ENCODE assay signal across 7 cellular contexts in genomic region chr11:706439-706956, GRCh38. TPM values are rescaled to one million over a fixed set of nuclear protein-coding genes. Genes with fewer than 3 reads are reported as not detected.
DNase-seq lines count a peak whose midpoint lies in the region; ATAC-seq, FAIRE-seq and TF ChIP-seq lines count a peak whose summit lies in the region.

No MANE protein-coding gene starts in this region.

- TF ChIP-seq EP300 in HepG2 (IDR thresholded peaks at IDR 0.05; ENCODE audit: low read depth in 2 of 2, low read length in 2 of 2) = 0 out of 4 replicates have a peak, but pooled peaks of 1 of the 2 experiments have one; percentile 26
- TF ChIP-seq EP300 in HepG2 (CRISPR knock-in tag; IDR thresholded peaks at IDR 0.05; ENCODE audit: borderline replicate concordance) = peak; percentile 19; the same call in 1 of the 2 replicates

- TF ChIP-seq POLR2A in HepG2 (IDR thresholded peaks at IDR 0.05; ENCODE audit: insufficient read depth in 1 of 2, low read depth in 2 of 2, low read length in 2 of 2) (peak in 1 of 2 experiments; percentile 57; a peak in 2 of 4 replicates), thyroid gland (IDR thresholded peaks at IDR 0.05) (peak in 1 of 2 donors; percentile 5)

- H3K4me3 Mint-ChIP-seq in HFFc6 = peak overlapping the region; percentile 86

- intact Hi-C loops in mammary epithelial cell (cut with micrococcal nuclease) = no loop called here
- intact Hi-C loops in HepG2 (cut with micrococcal nuclease; ENCODE audit: unreplicated experiment) = loop anchor here (2.0 to 10.0 kb wide), 2 partner anchors 22 to 52 kb away; no protein-coding TSS in a partner anchor
- intact Hi-C loops in thyroid gland (cut with DNase I) = no loop called here

- H3K27ac ChIP-seq in mammary epithelial cell (ENCODE audit: insufficient read depth, low read depth, low read length) (peak overlapping the region; percentile 61), HepG2 (ENCODE audit: extremely low read length, insufficient read depth, low read length) (peak overlapping the region; percentile 96), thyroid gland (peak overlapping the region; percentile 91 to 99 (median 97))

- peaks cover 11% of the 10 kb centered on the region; the same call in 1 of the 2 replicates for H3K4me1 Mint-ChIP-seq in HFFc6 (ENCODE audit: low read depth)

- dilution Hi-C loops in mammary epithelial cell (cut with HindIII; ENCODE audit: low sequenced_read_pairs) = no loop called here

- peak overlapping the region; percentile 71 for H3K27ac Mint-ChIP-seq in HFFc6

- H4K20me1 ChIP-seq in mammary epithelial cell (ENCODE audit: insufficient read depth, low read length) (no peaks in the 10 kb centered on the region), HepG2 (ENCODE audit: insufficient read depth, low read length) (0 out of 2 replicates have a peak, but pooled peaks cover 5% of the 10 kb centered on the region)

- in situ Hi-C loops in mammary epithelial cell (cut with MboI; ENCODE audit: low sequenced_read_pairs in 2 of 2) = no loop called here
- in situ Hi-C loops in HepG2 (cut with HindIII; ENCODE audit: extremely low pct_ligation_motif_present, low pct_unique_long_range_greater_than_20kb) = no loop called here

- DNase-seq in HFFc6 = peak; percentile 33
- DNase-seq in mammary epithelial cell = peak; percentile 73
- no peak for DNase-seq in HepG2 (ENCODE audit: low spot score)
- DNase-seq in thyroid gland = peak; percentile 53 to 60
- no peak for DNase-seq in NCI-H1417 treated with DMSO at 0.1 percent for 48 hours (lab: John Stamatoyannopoulos, UW)

- peaks cover 73% of the 10 kb centered on the region for H3K4me1 ChIP-seq in mammary epithelial cell (ENCODE audit: insufficient read depth, low read length)
- H3K4me1 ChIP-seq in HepG2 (ENCODE audit: insufficient read depth, low read length) = peaks cover 74% of the 10 kb centered on the region
- H3K4me1 ChIP-seq in thyroid gland = peaks cover 32 to 75% of the 10 kb centered on the region in 2 donors

- H3K9ac ChIP-seq in mammary epithelial cell (ENCODE audit: insufficient read depth, low read length) (peak overlapping the region; percentile 72), HepG2 (ENCODE audit: insufficient read depth, low read depth, low read length) (peak overlapping the region; percentile 92)

- FAIRE-seq in HepG2 (lab: Jason Lieb, UNC) = no peak

- H3K4me3 ChIP-seq in mammary epithelial cell (replicated peaks in 1 of 3; ENCODE audit: insufficient read depth in 1 of 3, low read depth in 2 of 3, low read length in 3 of 3) = peak overlapping the region; percentile 58 to 95 (median 92)
- H3K4me3 ChIP-seq in HepG2 (replicated peaks in 1 of 3; ENCODE audit: insufficient read depth in 1 of 3, low read depth in 2 of 3, low read length in 3 of 3) = peak overlapping the region; percentile 94 to 97 (median 96)
- H3K4me3 ChIP-seq in thyroid gland (replicated peaks in 1 of 3) = peak overlapping the region; percentile 20 to 56 (median 39)

- TF ChIP-seq CTCF in HFFc6 (IDR thresholded peaks at IDR 0.05) (no peak), mammary epithelial cell (conservative IDR thresholded peaks at IDR 0.05 in 1 of 2, IDR thresholded peaks at IDR 0.05 in 1 of 2; ENCODE audit: extremely low read depth in 1 of 2, insufficient read depth in 1 of 2, low read depth in 1 of 2, low read length in 2 of 2) (no peak), HepG2 (CRISPR knock-in tag; IDR thresholded peaks at IDR 0.05) (no peak), thyroid gland (IDR thresholded peaks at IDR 0.05) (peak in 1 of 6 experiments; percentile 27)

- H3K9me3 ChIP-seq in mammary epithelial cell (replicated peaks; ENCODE audit: insufficient read depth, low read length) (no peaks in the 10 kb centered on the region), HepG2 (ENCODE audit: low read length) (no peaks in the 10 kb centered on the region), thyroid gland (no peaks in the 10 kb centered on the region)

- BruUV-seq in mammary epithelial cell (replicated peaks; lab: Mats Ljungman, UMichigan) (no TSS peak), HepG2 (replicated peaks; lab: Mats Ljungman, UMichigan) (TSS peak; percentile 51)

- no peaks in the 10 kb centered on the region for H3K9me3 Mint-ChIP-seq in HFFc6

- peaks cover 2% of the 10 kb centered on the region; the same call in 1 of the 2 replicates for H3K27me3 Mint-ChIP-seq in HFFc6 (ENCODE audit: insufficient read depth)

- 6% methylated on average over 6 of the region's 22 CpGs for whole genome bisulfite sequencing in mammary epithelial cell (ENCODE audit: low coverage, missing lambda C conversion rate)
- 0% methylated on average over 2 of the region's 22 CpGs for WGBS in HepG2 (ENCODE audit: low lambda C conversion rate)
- 0% methylated on average over 10 of the region's 22 CpGs; no CpG with 5 or more reads in 1 of the 2 donors for WGBS in thyroid gland, 2 donors

- CTCF ChIA-PET in mammary epithelial cell (lab: Charles Lee; ENCODE audit: low non-redundant PET) = no interaction called here
- CTCF ChIA-PET in HepG2 (lab: Yijun Ruan, JAX; ENCODE audit: low intra/inter-chr PET ratio, low total read pairs) = no interaction called here

- no peaks in the 10 kb centered on the region; the same call in 1 of the 2 replicates for H3K36me3 Mint-ChIP-seq in HFFc6 (ENCODE audit: low read depth)

- ATAC-seq in HepG2 (no peak; the same call in 2 of the 3 replicates), GM19395 (IDR thresholded peaks at IDR 0.05; ENCODE audit: unreplicated experiment) (no peak), GM18519 (IDR thresholded peaks at IDR 0.05; ENCODE audit: low FRiP score, unreplicated experiment) (no peak)

- H3K36me3 ChIP-seq in mammary epithelial cell (ENCODE audit: insufficient read depth, low read length) (peaks cover 3% of the 10 kb centered on the region), HepG2 (replicated peaks in 1 of 2; ENCODE audit: control insufficient read depth in 1 of 2, insufficient read depth in 2 of 2, low read length in 2 of 2) (peaks cover 2 to 8% of the 10 kb centered on the region in 2 experiments; a peak in 4 of 5 replicates), thyroid gland (peaks cover 0 to 3% of the 10 kb centered on the region in 2 donors)

- H3K79me2 ChIP-seq in mammary epithelial cell (ENCODE audit: insufficient read depth, low read length) = peaks cover 94% of the 10 kb centered on the region
- peaks cover 44% of the 10 kb centered on the region for H3K79me2 ChIP-seq in HepG2 (ENCODE audit: insufficient read depth, low read length)

- TF ChIP-seq RAD21 in HepG2 (CRISPR knock-in tag; IDR thresholded peaks at IDR 0.05) = no peak

- POLR2A ChIA-PET in HepG2 (lab: Yijun Ruan, JAX) = interaction anchor here (0.6 to 7.9 kb wide), 24 partner anchors 9 to 1282 kb away, joined by 3 to 203 read pairs (median 5); partner anchors contain the start of genes DEAF1, HRAS, LMNTD2 and PHRF1

- H2AFZ ChIP-seq in mammary epithelial cell (ENCODE audit: low read depth, low read length) = peak overlapping the region; percentile 54
- H2AFZ ChIP-seq in HepG2 (ENCODE audit: low read length) = no peak overlapping the region

- no peaks in the 10 kb centered on the region for H3K27me3 ChIP-seq in mammary epithelial cell (ENCODE audit: insufficient read depth, low read length)
- H3K27me3 ChIP-seq in HepG2 (ENCODE audit: control insufficient read depth in 1 of 2, insufficient read depth in 2 of 2, low read length in 2 of 2) = no peaks in the 10 kb centered on the region; a peak in 1 of 5 replicates
- H3K27me3 ChIP-seq in thyroid gland = no peaks in the 10 kb centered on the region

- peak overlapping the region; percentile 90 for H3K4me2 ChIP-seq in mammary epithelial cell (ENCODE audit: insufficient read depth, low read depth, low read length)
- peak overlapping the region; percentile 83 for H3K4me2 ChIP-seq in HepG2 (ENCODE audit: low read depth, low read length)

RNA-seq across cellular contexts. Expression of gene EPS8L2, which starts 0.5 kb away (rescaled TPM):
- 10 to 100 TPM; 55.5 to 70.1 (median 65.1) TPM for total RNA-seq in HFFc6 (2021; fragmentation: NEBNext Ultra II Directional; extraction: Animal tissue kit (Norgen Biotek cat#: 25700))
- total RNA-seq in mammary epithelial cell (100 to 1,000 TPM; 202 to 214 TPM), HepG2 (2016; rRNA removed; fragmentation: Illumina TruSeq; extraction: Trizol) (55.6 and 89.3 TPM in 2 replicates), thyroid gland (100 to 1,000 TPM; 185 to 259 (median 195) TPM)
- polyA plus RNA-seq in mammary epithelial cell (140 TPM), HepG2 (2011; rRNA removed) (416 and 597 TPM in 2 replicates)
- 75.0 TPM for polyA minus RNA-seq in mammary epithelial cell
- total RNA-seq in HepG2 (2016; cell fraction: cytosol; rRNA removed; fragmentation: Illumina TruSeq; extraction: Trizol; ENCODE audit: low read depth) = 23.4 and 26.5 TPM in 2 replicates
- 59.5 and 96.0 TPM in 2 replicates for total RNA-seq in HepG2 (2016; cell fraction: insoluble cytoplasmic fraction; rRNA removed; fragmentation: Illumina TruSeq; extraction: Trizol)
- total RNA-seq in HepG2 (2016; cell fraction: membrane; rRNA removed; fragmentation: Illumina TruSeq; extraction: Trizol) = 40.7 and 48.2 TPM in 2 replicates
- 113 TPM in 2 replicates for total RNA-seq in HepG2 (2016; cell fraction: nucleus; rRNA removed; fragmentation: Illumina TruSeq; extraction: Trizol)
- polyA plus RNA-seq in HepG2 (2011; cell fraction: cytosol; rRNA removed) = 128 and 201 TPM in 2 replicates
- polyA plus RNA-seq in HepG2 (2011; cell fraction: nucleus; rRNA removed) = 5,456 and 6,377 TPM in 2 replicates
- 164 and 263 TPM in 2 replicates for polyA plus RNA-seq in HepG2 (2012)
- polyA plus RNA-seq in HepG2 (2016; cell fraction: cytosol; fragmentation: Illumina TruSeq; extraction: Trizol; ENCODE audit: low read depth) = 26.4 and 28.2 TPM in 2 replicates
- 71.6 and 87.9 TPM in 2 replicates for polyA plus RNA-seq in HepG2 (2016; cell fraction: insoluble cytoplasmic fraction; fragmentation: Illumina TruSeq; extraction: Trizol; ENCODE audit: low read depth)
- 43.4 and 44.2 TPM in 2 replicates for polyA plus RNA-seq in HepG2 (2016; cell fraction: membrane; fragmentation: Illumina TruSeq; extraction: Trizol; ENCODE audit: low read depth)
- 595 and 650 TPM in 2 replicates for polyA plus RNA-seq in HepG2 (2016; cell fraction: nucleus; fragmentation: Illumina TruSeq; extraction: Trizol; ENCODE audit: insufficient read depth, low read depth)
- 35.7 and 322 TPM in 2 replicates for polyA minus RNA-seq in HepG2 (2011; rRNA and poly(A)+ RNA removed; ENCODE audit: low replicate concordance)
- 77.0 and 84.5 TPM in 2 replicates for polyA minus RNA-seq in HepG2 (2011; cell fraction: cytosol; rRNA and poly(A)+ RNA removed)
- 292 and 312 TPM in 2 replicates for polyA minus RNA-seq in HepG2 (2011; cell fraction: nucleus; rRNA and poly(A)+ RNA removed)

RNA-seq across cellular contexts. Expression of gene TMEM80, which starts 10.9 kb away (rescaled TPM):
- 10 to 100 TPM; 16.9 to 24.5 (median 19.3) TPM for total RNA-seq in HFFc6 (2021; fragmentation: NEBNext Ultra II Directional; extraction: Animal tissue kit (Norgen Biotek cat#: 25700))
- total RNA-seq in mammary epithelial cell = 10 to 100 TPM; 10.0 to 22.5 TPM
- polyA plus RNA-seq in mammary epithelial cell = 9.6 TPM
- 1.6 TPM for polyA minus RNA-seq in mammary epithelial cell
- total RNA-seq in HepG2 (2016; rRNA removed; fragmentation: Illumina TruSeq; extraction: Trizol) = 2.7 and 5.6 TPM in 2 replicates
- total RNA-seq in HepG2 (2016; cell fraction: cytosol; rRNA removed; fragmentation: Illumina TruSeq; extraction: Trizol; ENCODE audit: low read depth) = 0.71 and 1.1 TPM in 2 replicates
- 2.5 and 6.4 TPM in 2 replicates for total RNA-seq in HepG2 (2016; cell fraction: insoluble cytoplasmic fraction; rRNA removed; fragmentation: Illumina TruSeq; extraction: Trizol)
- total RNA-seq in HepG2 (2016; cell fraction: membrane; rRNA removed; fragmentation: Illumina TruSeq; extraction: Trizol) = 2.9 and 3.2 TPM in 2 replicates
- total RNA-seq in HepG2 (2016; cell fraction: nucleus; rRNA removed; fragmentation: Illumina TruSeq; extraction: Trizol) = 6.8 and 8.5 TPM in 2 replicates
- polyA plus RNA-seq in HepG2 (2011; rRNA removed) = 17.1 and 20.9 TPM in 2 replicates
- 13.5 and 14.1 TPM in 2 replicates for polyA plus RNA-seq in HepG2 (2011; cell fraction: cytosol; rRNA removed)
- 42.7 and 42.8 TPM in 2 replicates for polyA plus RNA-seq in HepG2 (2011; cell fraction: nucleus; rRNA removed)
- 20.6 and 20.8 TPM in 2 replicates for polyA plus RNA-seq in HepG2 (2012)
- 1.3 and 1.4 TPM in 2 replicates for polyA plus RNA-seq in HepG2 (2016; cell fraction: cytosol; fragmentation: Illumina TruSeq; extraction: Trizol; ENCODE audit: low read depth)
- polyA plus RNA-seq in HepG2 (2016; cell fraction: insoluble cytoplasmic fraction; fragmentation: Illumina TruSeq; extraction: Trizol; ENCODE audit: low read depth) = 3.6 and 3.8 TPM in 2 replicates
- 2.4 and 2.9 TPM in 2 replicates for polyA plus RNA-seq in HepG2 (2016; cell fraction: membrane; fragmentation: Illumina TruSeq; extraction: Trizol; ENCODE audit: low read depth)
- 21.0 and 22.8 TPM in 2 replicates for polyA plus RNA-seq in HepG2 (2016; cell fraction: nucleus; fragmentation: Illumina TruSeq; extraction: Trizol; ENCODE audit: insufficient read depth, low read depth)
- polyA minus RNA-seq in HepG2 (2011; rRNA and poly(A)+ RNA removed; ENCODE audit: low replicate concordance) = 5.4 and 7.9 TPM in 2 replicates
- 1.9 and 3.8 TPM in 2 replicates for polyA minus RNA-seq in HepG2 (2011; cell fraction: cytosol; rRNA and poly(A)+ RNA removed)
- polyA minus RNA-seq in HepG2 (2011; cell fraction: nucleus; rRNA and poly(A)+ RNA removed) = 11.6 and 13.4 TPM in 2 replicates
- total RNA-seq in thyroid gland = 100 to 1,000 TPM in 1 of 4 donors, 10 to 100 TPM in 3; 57.3 to 103 (median 67.7) TPM

RNA-seq across cellular contexts. Expression of gene DEAF1, which starts 11.5 kb away (rescaled TPM):
- 10 to 100 TPM; 32.2 to 48.1 (median 34.6) TPM for total RNA-seq in HFFc6 (2021; fragmentation: NEBNext Ultra II Directional; extraction: Animal tissue kit (Norgen Biotek cat#: 25700))
- total RNA-seq in mammary epithelial cell = 10 to 100 TPM; 31.2 to 32.0 TPM
- 15.2 TPM for polyA plus RNA-seq in mammary epithelial cell
- 28.2 TPM for polyA minus RNA-seq in mammary epithelial cell
- total RNA-seq in HepG2 (2016; rRNA removed; fragmentation: Illumina TruSeq; extraction: Trizol) = 18.2 and 29.6 TPM in 2 replicates
- total RNA-seq in HepG2 (2016; cell fraction: cytosol; rRNA removed; fragmentation: Illumina TruSeq; extraction: Trizol; ENCODE audit: low read depth) = 52.0 and 58.7 TPM in 2 replicates
- total RNA-seq in HepG2 (2016; cell fraction: insoluble cytoplasmic fraction; rRNA removed; fragmentation: Illumina TruSeq; extraction: Trizol) = 20.8 and 32.8 TPM in 2 replicates
- total RNA-seq in HepG2 (2016; cell fraction: membrane; rRNA removed; fragmentation: Illumina TruSeq; extraction: Trizol) = 63.0 and 70.8 TPM in 2 replicates
- total RNA-seq in HepG2 (2016; cell fraction: nucleus; rRNA removed; fragmentation: Illumina TruSeq; extraction: Trizol) = 23.5 and 24.2 TPM in 2 replicates
- polyA plus RNA-seq in HepG2 (2011; rRNA removed) = 22.3 and 31.6 TPM in 2 replicates
- 18.7 and 21.9 TPM in 2 replicates for polyA plus RNA-seq in HepG2 (2011; cell fraction: cytosol; rRNA removed)
- polyA plus RNA-seq in HepG2 (2011; cell fraction: nucleus; rRNA removed) = 48.8 and 50.2 TPM in 2 replicates
- polyA plus RNA-seq in HepG2 (2012) = 24.8 and 28.9 TPM in 2 replicates
- polyA plus RNA-seq in HepG2 (2016; cell fraction: cytosol; fragmentation: Illumina TruSeq; extraction: Trizol; ENCODE audit: low read depth) = 54.2 and 64.1 TPM in 2 replicates
- polyA plus RNA-seq in HepG2 (2016; cell fraction: insoluble cytoplasmic fraction; fragmentation: Illumina TruSeq; extraction: Trizol; ENCODE audit: low read depth) = 20.0 and 24.6 TPM in 2 replicates
- polyA plus RNA-seq in HepG2 (2016; cell fraction: membrane; fragmentation: Illumina TruSeq; extraction: Trizol; ENCODE audit: low read depth) = 53.8 and 73.1 TPM in 2 replicates
- polyA plus RNA-seq in HepG2 (2016; cell fraction: nucleus; fragmentation: Illumina TruSeq; extraction: Trizol; ENCODE audit: insufficient read depth, low read depth) = 41.0 and 44.0 TPM in 2 replicates
- 25.5 and 31.1 TPM in 2 replicates for polyA minus RNA-seq in HepG2 (2011; rRNA and poly(A)+ RNA removed; ENCODE audit: low replicate concordance)
- 12.7 and 21.4 TPM in 2 replicates for polyA minus RNA-seq in HepG2 (2011; cell fraction: cytosol; rRNA and poly(A)+ RNA removed)
- 27.7 and 32.9 TPM in 2 replicates for polyA minus RNA-seq in HepG2 (2011; cell fraction: nucleus; rRNA and poly(A)+ RNA removed)
- total RNA-seq in thyroid gland = 100 to 1,000 TPM in 1 of 4 donors, 10 to 100 TPM in 3; 61.8 to 103 (median 87.6) TPM

RNA-seq across cellular contexts. Expression of gene TALDO1, which starts 40.8 kb away (rescaled TPM):
- 100 to 1,000 TPM; 230 to 351 (median 300) TPM for total RNA-seq in HFFc6 (2021; fragmentation: NEBNext Ultra II Directional; extraction: Animal tissue kit (Norgen Biotek cat#: 25700))
- 100 to 1,000 TPM; 102 to 140 TPM for total RNA-seq in mammary epithelial cell
- 142 TPM for polyA plus RNA-seq in mammary epithelial cell
- polyA minus RNA-seq in mammary epithelial cell = 102 TPM
- 240 and 336 TPM in 2 replicates for total RNA-seq in HepG2 (2016; rRNA removed; fragmentation: Illumina TruSeq; extraction: Trizol)
- 94.7 and 94.9 TPM in 2 replicates for total RNA-seq in HepG2 (2016; cell fraction: cytosol; rRNA removed; fragmentation: Illumina TruSeq; extraction: Trizol; ENCODE audit: low read depth)
- total RNA-seq in HepG2 (2016; cell fraction: insoluble cytoplasmic fraction; rRNA removed; fragmentation: Illumina TruSeq; extraction: Trizol) = 233 and 351 TPM in 2 replicates
- total RNA-seq in HepG2 (2016; cell fraction: membrane; rRNA removed; fragmentation: Illumina TruSeq; extraction: Trizol) = 97.2 and 101 TPM in 2 replicates
- 84.2 and 97.2 TPM in 2 replicates for total RNA-seq in HepG2 (2016; cell fraction: nucleus; rRNA removed; fragmentation: Illumina TruSeq; extraction: Trizol)
- 88.1 and 107 TPM in 2 replicates for polyA plus RNA-seq in HepG2 (2011; rRNA removed)
- 93.4 and 124 TPM in 2 replicates for polyA plus RNA-seq in HepG2 (2011; cell fraction: cytosol; rRNA removed)
- polyA plus RNA-seq in HepG2 (2011; cell fraction: nucleus; rRNA removed) = 50.1 and 56.3 TPM in 2 replicates
- polyA plus RNA-seq in HepG2 (2012) = 89.8 and 93.0 TPM in 2 replicates
- 78.6 and 81.5 TPM in 2 replicates for polyA plus RNA-seq in HepG2 (2016; cell fraction: cytosol; fragmentation: Illumina TruSeq; extraction: Trizol; ENCODE audit: low read depth)
- 291 and 296 TPM in 2 replicates for polyA plus RNA-seq in HepG2 (2016; cell fraction: insoluble cytoplasmic fraction; fragmentation: Illumina TruSeq; extraction: Trizol; ENCODE audit: low read depth)
- 74.1 and 77.8 TPM in 2 replicates for polyA plus RNA-seq in HepG2 (2016; cell fraction: membrane; fragmentation: Illumina TruSeq; extraction: Trizol; ENCODE audit: low read depth)
- 141 and 146 TPM in 2 replicates for polyA plus RNA-seq in HepG2 (2016; cell fraction: nucleus; fragmentation: Illumina TruSeq; extraction: Trizol; ENCODE audit: insufficient read depth, low read depth)
- polyA minus RNA-seq in HepG2 (2011; rRNA and poly(A)+ RNA removed; ENCODE audit: low replicate concordance) = 76.8 and 132 TPM in 2 replicates
- polyA minus RNA-seq in HepG2 (2011; cell fraction: cytosol; rRNA and poly(A)+ RNA removed) = 46.9 and 78.3 TPM in 2 replicates
- polyA minus RNA-seq in HepG2 (2011; cell fraction: nucleus; rRNA and poly(A)+ RNA removed) = 15.8 and 16.4 TPM in 2 replicates
- 100 to 1,000 TPM; 300 to 965 (median 558) TPM for total RNA-seq in thyroid gland

Comparison
In these comparisons a context has a peak if more than half of its experiments do, and no peak if none do; other contexts are left out.
1. DNase-seq: peak in HFFc6 (single experiment), mammary epithelial cell (single experiment) and thyroid gland (2 of 2); none in HepG2 (single experiment) and NCI-H1417 treated with DMSO at 0.1 percent for 48 hours (single experiment).
2. H3K4me3 ChIP-seq: peak in every context shown above with its lines; median percentile 96 in HepG2; 92 in mammary epithelial cell; 39 in thyroid gland.
3. Peak in every context shown above with its lines, with median percentiles within 50 percentile points of each other: H3K27ac ChIP-seq.